In the genomic region with DNA sequence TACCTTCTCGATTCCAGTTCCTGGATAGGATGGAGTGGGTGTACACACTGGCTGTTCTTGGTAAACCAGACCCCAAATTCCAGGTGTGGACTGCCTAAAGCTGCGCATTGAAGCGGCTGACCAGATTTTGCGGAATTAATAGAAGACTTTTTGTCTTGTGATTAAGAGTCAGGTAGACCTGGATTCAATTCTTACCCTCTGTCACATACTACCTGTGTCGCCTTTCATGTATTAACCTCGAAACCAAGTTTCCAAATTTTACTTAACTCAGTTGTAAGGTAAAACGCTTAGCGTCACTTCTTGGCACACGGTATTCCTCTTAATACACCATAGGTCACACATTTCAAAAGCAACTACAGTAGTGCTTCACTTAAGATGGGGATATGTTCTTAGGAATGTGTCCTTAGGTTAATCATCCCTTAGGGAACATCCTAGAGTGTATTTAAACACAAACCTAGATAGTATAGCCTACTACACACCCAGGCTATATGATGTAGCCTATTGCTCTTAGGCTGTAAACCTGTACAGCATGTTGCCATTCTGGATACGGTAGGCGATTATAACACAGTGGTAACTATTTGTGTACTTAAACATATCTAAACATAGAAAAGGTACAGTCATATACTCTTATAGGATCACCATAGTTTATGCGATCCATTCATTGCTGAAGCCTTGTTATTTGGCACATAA, we compare ENCODE assay signal across 8 cellular contexts. TPM values are rescaled to one million over a fixed set of nuclear protein-coding genes. Genes with fewer than 3 reads are reported as not detected.
DNase-seq lines count a peak whose midpoint lies in the region; ATAC-seq and TF ChIP-seq lines count a peak whose summit lies in the region.

No MANE protein-coding gene starts in this region.

- H3K27me3 ChIP-seq in cardiac muscle cell (no peaks in the 10 kb centered on the region), lower lobe of right lung (ENCODE audit: low read depth) (no peaks in the 10 kb centered on the region), upper lobe of right lung (no peaks in the 10 kb centered on the region)

- in situ Hi-C loops in astrocyte of the spinal cord (cut with HindIII; ENCODE audit: low sequenced_read_pairs): no loop called here

- TF ChIP-seq CTCF in cardiac muscle cell (IDR thresholded peaks at IDR 0.05; ENCODE audit: low read depth, low read length): no peak
- no peak for TF ChIP-seq CTCF in astrocyte of the spinal cord (IDR thresholded peaks at IDR 0.05; ENCODE audit: low read depth, low read length)
- TF ChIP-seq CTCF in lower lobe of right lung (IDR thresholded peaks at IDR 0.05): no peak
- TF ChIP-seq CTCF in upper lobe of right lung (IDR thresholded peaks at IDR 0.05): no peak

- no peak for ATAC-seq in Right ventricle myocardium inferior
- no peak for ATAC-seq in lower lobe of right lung
- no peak for ATAC-seq in upper lobe of right lung
- no peak for ATAC-seq in GM18909 (IDR thresholded peaks at IDR 0.05; ENCODE audit: poor library complexity, unreplicated experiment)
- no peak for ATAC-seq in HG03095 (IDR thresholded peaks at IDR 0.05; ENCODE audit: unreplicated experiment)

- H3K36me3 ChIP-seq in cardiac muscle cell (no peaks in the 10 kb centered on the region), lower lobe of right lung (no peaks in the 10 kb centered on the region), upper lobe of right lung (no peaks in the 10 kb centered on the region)

- no peak for DNase-seq in cardiac muscle cell (ENCODE audit: low read depth in 1 of 2, low spot score in 1 of 2)
- DNase-seq in Right ventricle myocardium inferior (ENCODE audit: missing footprints): no peak
- DNase-seq in astrocyte of the spinal cord (ENCODE audit: low read depth, low spot score): no peak
- DNase-seq in lower lobe of right lung: no peak
- no peak for DNase-seq in upper lobe of right lung
- no peak for DNase-seq in anterior cingulate cortex (lab: John Stamatoyannopoulos, UW)

- no peaks in the 10 kb centered on the region for H3K4me1 ChIP-seq in cardiac muscle cell (ENCODE audit: low read depth)
- H3K4me1 ChIP-seq in lower lobe of right lung: peaks cover 35% of the 10 kb centered on the region
- peaks cover 21% of the 10 kb centered on the region for H3K4me1 ChIP-seq in upper lobe of right lung

- H3K27ac ChIP-seq in cardiac muscle cell (peak overlapping the region; percentile 92), lower lobe of right lung (peak overlapping the region; percentile 84), upper lobe of right lung (peak overlapping the region; percentile 94)

- H3K4me3 ChIP-seq in cardiac muscle cell: peak overlapping the region; percentile 69
- H3K4me3 ChIP-seq in astrocyte of the spinal cord (ENCODE audit: low read depth, low read length): peak overlapping the region; percentile 96
- peak overlapping the region; percentile 89 for H3K4me3 ChIP-seq in lower lobe of right lung
- peak overlapping the region; percentile 93 for H3K4me3 ChIP-seq in upper lobe of right lung

- intact Hi-C loops in Right ventricle myocardium inferior (cut with DNase I): loop anchor here (2.0 to 5.0 kb wide), 4 partner anchors 56 to 151 kb away; a partner anchor contains a TSS
- intact Hi-C loops in lower lobe of right lung (cut with DNase I): no loop called here
- intact Hi-C loops in upper lobe of right lung (cut with DNase I): no loop called here

- no peaks in the 10 kb centered on the region for H3K9me3 ChIP-seq in cardiac muscle cell (ENCODE audit: low read depth)
- H3K9me3 ChIP-seq in lower lobe of right lung: no peaks in the 10 kb centered on the region
- H3K9me3 ChIP-seq in upper lobe of right lung: no peaks in the 10 kb centered on the region

RNA-seq across cellular contexts. Expression of a gene that starts 0.7 kb away (rescaled TPM):
- total RNA-seq in cardiac muscle cell: 30.5 and 51.4 TPM in 2 replicates
- 27.9 and 38.2 TPM in 2 replicates for polyA plus RNA-seq in cardiac muscle cell
- 18.1 TPM for total RNA-seq in Right ventricle myocardium inferior
- total RNA-seq in lower lobe of right lung: 22.4 TPM
- total RNA-seq in upper lobe of right lung: 21.5 TPM
